In the genomic region with DNA sequence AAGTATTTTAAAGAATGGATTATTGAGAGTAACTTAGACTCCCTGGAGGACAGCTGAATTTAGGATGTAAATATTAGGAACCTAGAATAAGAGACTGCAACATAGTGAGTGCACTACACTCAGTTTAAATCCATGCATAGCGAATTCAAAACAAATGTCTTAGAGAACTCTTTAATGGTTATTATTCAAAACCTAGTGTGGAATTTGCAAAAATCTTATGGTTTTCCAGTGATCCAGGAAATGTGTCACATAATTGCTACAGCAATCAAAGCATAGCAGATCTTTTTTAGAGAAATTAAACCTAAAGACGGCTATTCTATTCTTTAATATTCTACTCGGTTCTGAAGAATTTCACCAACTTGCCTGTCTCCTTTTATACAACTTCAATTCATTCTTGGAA, we compare ENCODE assay signal across 22 cellular contexts.
DNase-seq lines count a peak whose midpoint lies in the region; ATAC-seq lines count a peak whose summit lies in the region.
"Had no signal": no experiment of that assay in that cellular context is flagged by ENCODE, and none has a peak within 500 bp of the region (broad histone marks: within the 10 kb centered on the region; RNA-seq: fewer than 3 reads in every experiment).

No MANE protein-coding gene starts in this region.

- H3K4me1 ChIP-seq in neuronal stem cell (ENCODE audit: control insufficient read depth in 2 of 2, insufficient read depth in 1 of 2, low read depth in 1 of 2, low read length in 2 of 2) = no peaks in the 10 kb centered on the region
- H3K4me1 ChIP-seq in skeletal muscle satellite cell (ENCODE audit: control insufficient read depth, insufficient read depth, low read length) = no peaks in the 10 kb centered on the region
- H3K4me1 ChIP-seq: BLaER1 treated with 17β-estradiol and CSF1 and Interleukin-3, amounts not matched to agents 10 nM and 100 nM; Caco-2 had no signal

- no peaks in the 10 kb centered on the region for H3K79me1 ChIP-seq in neuronal stem cell (ENCODE audit: low read depth, low read length)

- H3K27me3 ChIP-seq in neuronal stem cell (ENCODE audit: control insufficient read depth in 3 of 3, insufficient read depth in 3 of 3, low read depth in 1 of 3, low read length in 3 of 3) (no peaks in the 10 kb centered on the region), skeletal muscle satellite cell (ENCODE audit: control insufficient read depth, insufficient read depth, low read length) (no peaks in the 10 kb centered on the region)
- H3K27me3 ChIP-seq: BLaER1 treated with 17β-estradiol and CSF1 and Interleukin-3, amounts not matched to agents 10 nM and 100 nM had no signal

- H2BK15ac ChIP-seq in neuronal stem cell (ENCODE audit: low read length) = no peak overlapping the region

- no peak overlapping the region for H3K4ac ChIP-seq in neuronal stem cell (ENCODE audit: low read length)

- peak overlapping the region; percentile 55 for H2AFZ ChIP-seq in neuronal stem cell (ENCODE audit: low read length)

- H3K27ac ChIP-seq in SK-N-MC = peak overlapping the region; percentile 88
- no peak overlapping the region for H3K27ac ChIP-seq in neuronal stem cell (replicated peaks; ENCODE audit: low read length)
- H3K27ac ChIP-seq: BLaER1 treated with 17β-estradiol and CSF1 and Interleukin-3, amounts not matched to agents 10 nM and 100 nM; C4-2B had no signal

- H2AK5ac ChIP-seq in neuronal stem cell (ENCODE audit: low read depth, low read length) = no peak overlapping the region

- no peak overlapping the region for H2BK5ac ChIP-seq in neuronal stem cell (ENCODE audit: low read length)

- H3K14ac ChIP-seq in neuronal stem cell (ENCODE audit: low read length) = no peak overlapping the region

- H4K8ac ChIP-seq in neuronal stem cell (ENCODE audit: low read depth, low read length) = no peak overlapping the region

- peak; percentile 71 for DNase-seq in SK-N-MC (ENCODE audit: low read depth, low spot score)
- no peak for DNase-seq in neuronal stem cell (ENCODE audit: low spot score)
- no peak for DNase-seq in superior temporal gyrus (ENCODE audit: extremely low spot score)
- DNase-seq in D341Med (ENCODE audit: low spot score) = no peak
- DNase-seq: 8988T; AML-193; Caco-2; Calu3; CD4-positive, alpha-beta T cell; CD8-positive, alpha-beta T cell; DMS 273 treated with DMSO at 0.1 percent for 48 hours; DMS153; DMS53; DMS79; DND-41; EL; GDM1 had no signal

- H2BK120ac ChIP-seq in neuronal stem cell (ENCODE audit: low read depth, low read length) = no peak overlapping the region

- no peaks in the 10 kb centered on the region for H3K36me3 ChIP-seq in SK-N-MC (ENCODE audit: insufficient read depth, low read length)
- no peaks in the 10 kb centered on the region for H3K36me3 ChIP-seq in neuronal stem cell (replicated peaks in 1 of 2; ENCODE audit: control insufficient read depth in 2 of 2, insufficient read depth in 2 of 2, low read length in 2 of 2)
- no peaks in the 10 kb centered on the region for H3K36me3 ChIP-seq in skeletal muscle satellite cell (ENCODE audit: insufficient read depth, low read length)
- H3K36me3 ChIP-seq: BLaER1 treated with 17β-estradiol and CSF1 and Interleukin-3, amounts not matched to agents 10 nM and 100 nM had no signal

- no CpG with 5 or more reads among the region's 3 CpGs for whole genome bisulfite sequencing in neuronal stem cell (ENCODE audit: extremely low coverage in 2 of 2, insufficient read length in 2 of 2, insufficient replicate concordance in 1 of 2), 2 donors

- H2BK12ac ChIP-seq in neuronal stem cell (ENCODE audit: low read length) = no peak overlapping the region

- H3K4me2 ChIP-seq in neuronal stem cell (ENCODE audit: insufficient read depth, low read length, poor library complexity, severe bottlenecking) = no peak overlapping the region
- H3K4me2 ChIP-seq in skeletal muscle satellite cell (ENCODE audit: low read length) = peak overlapping the region; percentile 41
- H3K4me2 ChIP-seq: BLaER1 treated with 17β-estradiol and CSF1 and Interleukin-3, amounts not matched to agents 10 nM and 100 nM had no signal

- H3K23ac ChIP-seq in neuronal stem cell (ENCODE audit: low read depth, low read length, poor library complexity) = no peak overlapping the region

- H3K9me3 ChIP-seq in SK-N-MC (ENCODE audit: low read depth, low read length) = no peaks in the 10 kb centered on the region
- H3K9me3 ChIP-seq in neuronal stem cell (replicated peaks in 1 of 2; ENCODE audit: control insufficient read depth in 2 of 2, insufficient read depth in 1 of 2, low read depth in 1 of 2, low read length in 2 of 2) = peaks cover 0 to 3% of the 10 kb centered on the region in 2 donors
- H3K9me3 ChIP-seq in skeletal muscle satellite cell (replicated peaks; ENCODE audit: low read length) = no peaks in the 10 kb centered on the region
- H3K9me3 ChIP-seq: BLaER1 treated with 17β-estradiol and CSF1 and Interleukin-3, amounts not matched to agents 10 nM and 100 nM; Caco-2 had no signal

- H3K9ac ChIP-seq in SK-N-MC (ENCODE audit: insufficient read length) (peak overlapping the region; percentile 24), neuronal stem cell (ENCODE audit: low read depth, low read length, poor library complexity) (no peak overlapping the region), skeletal muscle satellite cell (ENCODE audit: low read depth, low read length) (no peak overlapping the region)
- H3K9ac ChIP-seq: BLaER1 treated with 17β-estradiol and CSF1 and Interleukin-3, amounts not matched to agents 10 nM and 100 nM had no signal

- ATAC-seq in GM21825 (IDR thresholded peaks at IDR 0.05; ENCODE audit: unreplicated experiment) = no peak
- ATAC-seq: CD8-positive, alpha-beta T cell; GM12878 had no signal

- no peak overlapping the region for H3K18ac ChIP-seq in neuronal stem cell (ENCODE audit: low read length)

- H4K91ac ChIP-seq in neuronal stem cell (ENCODE audit: low read depth, low read length, poor library complexity) = no peak overlapping the region

- H3K4me3 ChIP-seq in SK-N-MC (peak overlapping the region; percentile 64), neuronal stem cell (ENCODE audit: low read length in 2 of 2) (no peak overlapping the region), skeletal muscle satellite cell (ENCODE audit: low read length) (no peak overlapping the region)
- H3K4me3 ChIP-seq: BLaER1 treated with 17β-estradiol and CSF1 and Interleukin-3, amounts not matched to agents 10 nM and 100 nM; GM12878 had no signal
